Comparison of ENCODE assay signal across 12 cellular contexts in genomic region chr1:54372978-54373377, GRCh38. TPM values are rescaled to one million over a fixed set of nuclear protein-coding genes. Genes with fewer than 3 reads are reported as not detected.
A peak's percentile ranks its signal among the peaks of the same experiment; 100 is the strongest.
DNase-seq lines count a peak whose midpoint lies in the region; ATAC-seq and TF ChIP-seq lines count a peak whose summit lies in the region.
"Had no signal": no experiment of that assay in that cellular context is flagged by ENCODE, and none has a peak within 500 bp of the region (broad histone marks: within the 10 kb centered on the region; RNA-seq: fewer than 3 reads in every experiment).

No MANE protein-coding gene starts in this region.

- H3K9ac ChIP-seq in neural progenitor cell = no peak overlapping the region

- peaks cover 9% of the 10 kb centered on the region for H3F3A ChIP-seq in neural progenitor cell (ENCODE audit: low read depth)

- no peak for TF ChIP-seq CTCF in GM12865 (IDR thresholded peaks at IDR 0.05; ENCODE audit: insufficient read depth, low read depth, low read length, missing control alignments)
- TF ChIP-seq CTCF in nephron progenitor cell (IDR thresholded peaks at IDR 0.05) = no peak
- no peak for TF ChIP-seq CTCF in neural progenitor cell (IDR thresholded peaks at IDR 0.05)
- no peak for TF ChIP-seq CTCF in Peyer's patch (IDR thresholded peaks at IDR 0.05)

- H3K27ac ChIP-seq in neural progenitor cell = no peak overlapping the region
- no peak overlapping the region for H3K27ac ChIP-seq in Peyer's patch

- H3K27me3 Mint-ChIP-seq in activated T-helper 1 cell treated with anti-CD3 and anti-CD28 coated beads, Interleukin-12 subunit alpha, Interleukin-12 subunit beta, Interleukin-2, Interleukin-4 antibody, amounts not matched to agents 30 ng/mL and 10 ng/mL and 1 ng/mL, durations not matched to agents 14 hours and 24 hours and 36 hours (ENCODE audit: insufficient read depth) = no peaks in the 10 kb centered on the region
- no peaks in the 10 kb centered on the region for H3K27me3 Mint-ChIP-seq in nephron progenitor cell (ENCODE audit: low read depth, poor library complexity)
- H3K27me3 Mint-ChIP-seq in neural progenitor cell (ENCODE audit: insufficient read depth, low read depth) = no peaks in the 10 kb centered on the region
- H3K27me3 Mint-ChIP-seq: activated CD4-positive, alpha-beta memory T cell treated with anti-CD3 and anti-CD28 coated beads for 36 hours had no signal

- peaks cover 23% of the 10 kb centered on the region for H3K36me3 Mint-ChIP-seq in activated T-helper 1 cell treated with anti-CD3 and anti-CD28 coated beads, Interleukin-12 subunit alpha, Interleukin-12 subunit beta, Interleukin-2, Interleukin-4 antibody, amounts not matched to agents 30 ng/mL and 10 ng/mL and 1 ng/mL, durations not matched to agents 14 hours and 24 hours and 36 hours (ENCODE audit: low read depth)
- peaks cover 47% of the 10 kb centered on the region for H3K36me3 Mint-ChIP-seq in nephron progenitor cell (ENCODE audit: low read depth)
- H3K36me3 Mint-ChIP-seq in neural progenitor cell = peaks cover 44% of the 10 kb centered on the region

- H3K27me3 ChIP-seq in neural progenitor cell = no peaks in the 10 kb centered on the region
- H3K27me3 ChIP-seq in Peyer's patch = no peaks in the 10 kb centered on the region

- peaks cover 53% of the 10 kb centered on the region for H3K4me1 Mint-ChIP-seq in activated T-helper 1 cell treated with anti-CD3 and anti-CD28 coated beads, Interleukin-12 subunit alpha, Interleukin-12 subunit beta, Interleukin-2, Interleukin-4 antibody, amounts not matched to agents 30 ng/mL and 10 ng/mL and 1 ng/mL, durations not matched to agents 14 hours and 24 hours and 36 hours (ENCODE audit: low read depth)
- H3K4me1 Mint-ChIP-seq in nephron progenitor cell (peaks cover 88% of the 10 kb centered on the region), neural progenitor cell (peaks cover 71% of the 10 kb centered on the region)

- no peak for ATAC-seq in GM21515 (IDR thresholded peaks at IDR 0.05; ENCODE audit: unreplicated experiment)
- no peak for ATAC-seq in HG03108 (IDR thresholded peaks at IDR 0.05; ENCODE audit: unreplicated experiment)

- H3K4me1 ChIP-seq in neural progenitor cell (peaks cover 42% of the 10 kb centered on the region), Peyer's patch (peaks cover 0 to 55% (median 13%) of the 10 kb centered on the region in 4 donors)

- no peaks in the 10 kb centered on the region for H3K9me3 Mint-ChIP-seq in activated T-helper 1 cell treated with anti-CD3 and anti-CD28 coated beads, Interleukin-12 subunit alpha, Interleukin-12 subunit beta, Interleukin-2, Interleukin-4 antibody, amounts not matched to agents 30 ng/mL and 10 ng/mL and 1 ng/mL, durations not matched to agents 14 hours and 24 hours and 36 hours
- no peaks in the 10 kb centered on the region for H3K9me3 Mint-ChIP-seq in nephron progenitor cell
- H3K9me3 Mint-ChIP-seq in neural progenitor cell = no peaks in the 10 kb centered on the region
- H3K9me3 Mint-ChIP-seq: activated CD4-positive, alpha-beta memory T cell treated with anti-CD3 and anti-CD28 coated beads for 36 hours; H9 had no signal

- no peak overlapping the region for H3K4me3 ChIP-seq in GM12865 (ENCODE audit: low read depth, low read length)
- H3K4me3 ChIP-seq in neural progenitor cell = no peak overlapping the region
- no peak overlapping the region for H3K4me3 ChIP-seq in Peyer's patch

- H3K27ac Mint-ChIP-seq in activated T-helper 1 cell treated with anti-CD3 and anti-CD28 coated beads, Interleukin-12 subunit alpha, Interleukin-12 subunit beta, Interleukin-2, Interleukin-4 antibody, amounts not matched to agents 30 ng/mL and 10 ng/mL and 1 ng/mL, durations not matched to agents 14 hours and 24 hours and 36 hours = peak overlapping the region; percentile 14
- peak overlapping the region; percentile 19 for H3K27ac Mint-ChIP-seq in nephron progenitor cell
- no peak overlapping the region for H3K27ac Mint-ChIP-seq in neural progenitor cell
- H3K27ac Mint-ChIP-seq: activated CD4-positive, alpha-beta memory T cell treated with anti-CD3 and anti-CD28 coated beads for 36 hours had no signal

- DNase-seq in GM12865 (ENCODE audit: low read depth) (peak; percentile 75), KG1 (lab: John Stamatoyannopoulos, UW) (peak; percentile 57), nephron progenitor cell (no peak), neural progenitor cell (ENCODE audit: low spot score) (no peak), Peyer's patch (no peak)
- no peak for DNase-seq in activated T-helper 1 cell treated with anti-CD3 and anti-CD28 coated beads, Interleukin-12 subunit alpha, Interleukin-12 subunit beta, Interleukin-2, Interleukin-4 antibody, amounts not matched to agents 30 ng/mL and 10 ng/mL and 1 ng/mL, durations not matched to agents 14 hours and 24 hours and 36 hours (ENCODE audit: low spot score)
- DNase-seq: activated CD4-positive, alpha-beta memory T cell treated with anti-CD3 and anti-CD28 coated beads for 36 hours; H9; NCI-H1930; stimulated activated CD4-positive, alpha-beta T cell treated with anti-CD3 and anti-CD28 coated beads, Interleukin-2, amount 100 ng/mL, for 48 hours had no signal

- H3K36me3 ChIP-seq in neural progenitor cell (no peaks in the 10 kb centered on the region), Peyer's patch (peaks cover 0 to 6% (median 0%) of the 10 kb centered on the region in 3 donors)

- H3K79me2 ChIP-seq in neural progenitor cell (ENCODE audit: low read depth) = peaks cover 100% of the 10 kb centered on the region

- no peak overlapping the region for H3K4me3 Mint-ChIP-seq in activated T-helper 1 cell treated with anti-CD3 and anti-CD28 coated beads, Interleukin-12 subunit alpha, Interleukin-12 subunit beta, Interleukin-2, Interleukin-4 antibody, amounts not matched to agents 30 ng/mL and 10 ng/mL and 1 ng/mL, durations not matched to agents 14 hours and 24 hours and 36 hours
- H3K4me3 Mint-ChIP-seq in nephron progenitor cell (no peak overlapping the region), neural progenitor cell (no peak overlapping the region)
- H3K4me3 Mint-ChIP-seq: activated CD4-positive, alpha-beta memory T cell treated with anti-CD3 and anti-CD28 coated beads for 36 hours; H9 had no signal

- H3K9me3 ChIP-seq in neural progenitor cell (ENCODE audit: low read depth) (no peaks in the 10 kb centered on the region), Peyer's patch (no peaks in the 10 kb centered on the region)

- H4K20me1 ChIP-seq in neural progenitor cell (ENCODE audit: low read depth) = peaks cover 100% of the 10 kb centered on the region

- no peak for TF ChIP-seq POLR2A in Peyer's patch (IDR thresholded peaks at IDR 0.05)

- intact Hi-C loops in activated T-helper 1 cell treated with anti-CD3 and anti-CD28 coated beads, Interleukin-12 subunit alpha, Interleukin-12 subunit beta, Interleukin-2, Interleukin-4 antibody, amounts not matched to agents 30 ng/mL and 10 ng/mL and 1 ng/mL, durations not matched to agents 14 hours and 24 hours and 36 hours (cut with micrococcal nuclease) = no loop called here

- no peak overlapping the region for H3K4me2 ChIP-seq in neural progenitor cell

- H2AFZ ChIP-seq in neural progenitor cell (replicated peaks) = no peak overlapping the region

RNA-seq across cellular contexts. Expression of gene SSBP3, which starts 33.2 kb away (rescaled TPM):
- 98.0 and 110 TPM in 2 replicates for total RNA-seq in activated T-helper 1 cell treated with anti-CD3 and anti-CD28 coated beads, Interleukin-12 subunit alpha, Interleukin-12 subunit beta, Interleukin-2, Interleukin-4 antibody, amounts not matched to agents 30 ng/mL and 10 ng/mL and 1 ng/mL, durations not matched to agents 14 hours and 24 hours and 36 hours
- total RNA-seq in neural progenitor cell (ENCODE audit: low replicate concordance) (53.0 and 86.1 TPM in 2 replicates), Peyer's patch (10 to 100 TPM; 19.0 to 35.2 (median 33.4) TPM)

Comparison
In these comparisons a context has a peak if more than half of its experiments do, and no peak if none do; other contexts are left out.
1. DNase-seq: peak in GM12865 (single experiment) and KG1 (single experiment); none in activated T-helper 1 cell treated with anti-CD3 and anti-CD28 coated beads, Interleukin-12 subunit alpha, Interleukin-12 subunit beta, Interleukin-2, Interleukin-4 antibody, amounts not matched to agents 30 ng/mL and 10 ng/mL and 1 ng/mL, durations not matched to agents 14 hours and 24 hours and 36 hours (single experiment), nephron progenitor cell (single experiment), neural progenitor cell (single experiment) and Peyer's patch (0 of 3).